Comparison of ENCODE assay signal across 8 cellular contexts in genomic region chr7:78019457-78020130, GRCh38.
DNase-seq lines count a peak whose midpoint lies in the region; ATAC-seq, FAIRE-seq and TF ChIP-seq lines count a peak whose summit lies in the region.

No MANE protein-coding gene starts in this region.

- FAIRE-seq in GM19239 (lab: Jason Lieb, UNC) (peak; percentile 76), HepG2 (lab: Jason Lieb, UNC) (peak; percentile 15)

- no peaks in the 10 kb centered on the region for H3K36me3 ChIP-seq in BJ (ENCODE audit: control insufficient read depth, insufficient read depth, low read length)
- no peaks in the 10 kb centered on the region for H3K36me3 ChIP-seq in HepG2 (replicated peaks in 1 of 2; ENCODE audit: control insufficient read depth in 1 of 2, insufficient read depth in 2 of 2, low read length in 2 of 2)

- ATAC-seq in HG03354 (IDR thresholded peaks at IDR 0.05; ENCODE audit: poor library complexity, severe bottlenecking, unreplicated experiment): peak; percentile 76
- ATAC-seq in HepG2: peak; percentile 97

- TF ChIP-seq POLR2A in HepG2 (IDR thresholded peaks at IDR 0.05; ENCODE audit: insufficient read depth in 1 of 2, low read depth in 2 of 2, low read length in 2 of 2): no peak

- H3K27me3 ChIP-seq in BJ (ENCODE audit: control insufficient read depth, insufficient read depth, low read length) (no peaks in the 10 kb centered on the region), HepG2 (ENCODE audit: control insufficient read depth in 1 of 2, insufficient read depth in 2 of 2, low read length in 2 of 2) (peaks cover 0 to 3% of the 10 kb centered on the region in 2 experiments; a peak in 2 of 5 replicates)

- no peak for TF ChIP-seq RAD21 in HepG2 (CRISPR knock-in tag; IDR thresholded peaks at IDR 0.05)

- H3K4me3 ChIP-seq in BJ (ENCODE audit: low read depth, low read length) (peak overlapping the region; percentile 54), HepG2 (replicated peaks in 1 of 3; ENCODE audit: insufficient read depth in 1 of 3, low read depth in 2 of 3, low read length in 3 of 3) (peak overlapping the region; percentile 58 to 73 (median 59); a peak in 5 of 6 replicates)

- H3K9ac ChIP-seq in HepG2 (ENCODE audit: insufficient read depth, low read depth, low read length): no peak overlapping the region

- CTCF ChIA-PET in BJ (lab: Yijun Ruan, JAX) (interaction anchor here (0.9 to 2.7 kb wide), 7 partner anchors 14 to 1157 kb away, joined by 3 to 20 read pairs (median 8); no protein-coding TSS in a partner anchor), HepG2 (lab: Yijun Ruan, JAX; ENCODE audit: low intra/inter-chr PET ratio, low total read pairs) (interaction anchor here (1.7 kb wide), 1 partner anchor 20 kb away, joined by 6 read pairs; no protein-coding TSS in a partner anchor)

- no CpG with 5 or more reads among the region's 86 CpGs for WGBS in HepG2 (ENCODE audit: low lambda C conversion rate)

- POLR2A ChIA-PET in BJ (lab: Charles Lee) (no interaction called here), HepG2 (lab: Yijun Ruan, JAX) (no interaction called here)

- no peaks in the 10 kb centered on the region for H3K79me2 ChIP-seq in HepG2 (ENCODE audit: insufficient read depth, low read length)

- no peaks in the 10 kb centered on the region for H4K20me1 ChIP-seq in HepG2 (ENCODE audit: insufficient read depth, low read length)

- H3K9me3 ChIP-seq in HepG2 (ENCODE audit: low read length): no peaks in the 10 kb centered on the region

- peaks cover 13% of the 10 kb centered on the region for H3K4me1 Mint-ChIP-seq in activated CD4-positive, alpha-beta T cell treated with anti-CD3 and anti-CD28 coated beads, Interleukin-2, amount 10 ng/mL, durations not matched to agents 24 days and 14 days

- H3K9me3 Mint-ChIP-seq in activated CD4-positive, alpha-beta T cell treated with anti-CD3 and anti-CD28 coated beads, Interleukin-2, amount 10 ng/mL, durations not matched to agents 24 days and 14 days: no peaks in the 10 kb centered on the region

- peak overlapping the region; percentile 92 for H3K4me3 Mint-ChIP-seq in activated CD4-positive, alpha-beta T cell treated with anti-CD3 and anti-CD28 coated beads, Interleukin-2, amount 10 ng/mL, durations not matched to agents 24 days and 14 days

- no peak for TF ChIP-seq EP300 in HepG2 (IDR thresholded peaks at IDR 0.05; ENCODE audit: low read depth in 2 of 2, low read length in 2 of 2)
- TF ChIP-seq EP300 in HepG2 (CRISPR knock-in tag; IDR thresholded peaks at IDR 0.05; ENCODE audit: borderline replicate concordance): no peak

- peaks cover 5% of the 10 kb centered on the region; the same call in 1 of the 2 replicates for H3K4me1 ChIP-seq in HepG2 (ENCODE audit: insufficient read depth, low read length)

- no peak overlapping the region for H3K27ac ChIP-seq in HepG2 (ENCODE audit: extremely low read length, insufficient read depth, low read length)

- H3K4me2 ChIP-seq in HepG2 (ENCODE audit: low read depth, low read length): peak overlapping the region; percentile 78

- H2AFZ ChIP-seq in HepG2 (ENCODE audit: low read length): no peak overlapping the region

- intact Hi-C loops in activated CD4-positive, alpha-beta T cell treated with anti-CD3 and anti-CD28 coated beads, Interleukin-2, amount 10 ng/mL, durations not matched to agents 24 days and 14 days (cut with micrococcal nuclease): loop anchor here (2.0 to 5.0 kb wide), 2 partner anchors 21 to 222 kb away; partner anchors contain the start of genes PHTF2 and TMEM60
- intact Hi-C loops in HepG2 (cut with micrococcal nuclease; ENCODE audit: unreplicated experiment): loop anchor here (1.0 to 10.0 kb wide), 4 partner anchors 77 to 905 kb away; no protein-coding TSS in a partner anchor

- H3K36me3 Mint-ChIP-seq in activated CD4-positive, alpha-beta T cell treated with anti-CD3 and anti-CD28 coated beads, Interleukin-2, amount 10 ng/mL, durations not matched to agents 24 days and 14 days (ENCODE audit: low read depth): no peaks in the 10 kb centered on the region

- H3K27me3 Mint-ChIP-seq in activated CD4-positive, alpha-beta T cell treated with anti-CD3 and anti-CD28 coated beads, Interleukin-2, amount 10 ng/mL, durations not matched to agents 24 days and 14 days: peaks cover 57% of the 10 kb centered on the region

- DNase-seq in BJ (ENCODE audit: low read depth): no peak
- DNase-seq in GM19239 (ENCODE audit: insufficient read length, low spot score): peak; percentile 84
- peak; percentile 25 to 64 for DNase-seq in NCI-H446 (lab: John Stamatoyannopoulos, UW)
- DNase-seq in activated CD4-positive, alpha-beta T cell treated with anti-CD3 and anti-CD28 coated beads, Interleukin-2, amount 10 ng/mL, durations not matched to agents 24 days and 14 days: peak; percentile 87
- peak; percentile 64 for DNase-seq in dedifferentiated amniotic fluid mesenchymal stem cell (ENCODE audit: extremely low spot score)
- DNase-seq in HepG2 (ENCODE audit: low spot score): peak; percentile 45
- peak; percentile 57 for DNase-seq in stimulated activated CD4-positive, alpha-beta T cell treated with anti-CD3 and anti-CD28 coated beads, Interleukin-4, amount 100 ng/mL, for 1 hour

- peak overlapping the region; percentile 81 for H3K27ac Mint-ChIP-seq in activated CD4-positive, alpha-beta T cell treated with anti-CD3 and anti-CD28 coated beads, Interleukin-2, amount 10 ng/mL, durations not matched to agents 24 days and 14 days

- TF ChIP-seq CTCF in BJ (IDR thresholded peaks at IDR 0.05; ENCODE audit: insufficient read depth, low read depth, low read length): 0 out of 2 replicates have a peak, but pooled peaks have one; percentile 29
- peak; percentile 42 for TF ChIP-seq CTCF in HepG2 (CRISPR knock-in tag; IDR thresholded peaks at IDR 0.05)

- BruUV-seq in HepG2 (replicated peaks; lab: Mats Ljungman, UMichigan): no TSS peak

- in situ Hi-C loops in HepG2 (cut with HindIII; ENCODE audit: extremely low pct_ligation_motif_present, low pct_unique_long_range_greater_than_20kb): no loop called here

TF ChIP-seq in HepG2, 621 proteins besides CTCF, POLR2A, EP300 and RAD21 (continues in another document):
- no peak for TF ChIP-seq YY1 (IDR thresholded peaks at IDR 0.05; ENCODE audit: insufficient read depth, insufficient replicate concordance, low read depth, low read length)
- no peak for TF ChIP-seq SP1 (IDR thresholded peaks at IDR 0.05)
- TF ChIP-seq SP1 (CRISPR knock-in tag; IDR thresholded peaks at IDR 0.05): 0 out of 2 replicates have a peak, but pooled peaks have one; percentile 22
- TF ChIP-seq PCBP1 (IDR thresholded peaks at IDR 0.05; ENCODE audit: borderline replicate concordance, low read depth, low read length): 0 out of 2 replicates have a peak, but pooled peaks have one; percentile 52
- TF ChIP-seq RNF2 (conservative IDR thresholded peaks at IDR 0.05; ENCODE audit: low read depth): peak; percentile 64; the same call in 1 of the 2 replicates
- TF ChIP-seq ZEB1 (IDR thresholded peaks at IDR 0.05; ENCODE audit: insufficient replicate concordance, low read depth): no peak
- peak; percentile 87 for TF ChIP-seq GABPB1 (CRISPR knock-in tag; IDR thresholded peaks at IDR 0.05)
- TF ChIP-seq ZNF567 (CRISPR knock-in tag; IDR thresholded peaks at IDR 0.05; ENCODE audit: borderline replicate concordance): no peak
- TF ChIP-seq ZNF790 (CRISPR knock-in tag; IDR thresholded peaks at IDR 0.05; ENCODE audit: borderline replicate concordance): no peak
- TF ChIP-seq HOXA3 (CRISPR knock-in tag; IDR thresholded peaks at IDR 0.05): peak; percentile 64
- TF ChIP-seq ZNF777 (CRISPR knock-in tag; IDR thresholded peaks at IDR 0.05): peak; percentile 95
- TF ChIP-seq ETV5 (CRISPR knock-in tag; IDR thresholded peaks at IDR 0.05; ENCODE audit: borderline replicate concordance): peak; percentile 61; the same call in 1 of the 2 replicates
- peak; percentile 78; the same call in 1 of the 2 replicates for TF ChIP-seq NFKB2 (CRISPR knock-in tag; IDR thresholded peaks at IDR 0.05; ENCODE audit: borderline replicate concordance)
- TF ChIP-seq ZFY (CRISPR knock-in tag; IDR thresholded peaks at IDR 0.05): peak; percentile 82
- TF ChIP-seq, protein P1, sequence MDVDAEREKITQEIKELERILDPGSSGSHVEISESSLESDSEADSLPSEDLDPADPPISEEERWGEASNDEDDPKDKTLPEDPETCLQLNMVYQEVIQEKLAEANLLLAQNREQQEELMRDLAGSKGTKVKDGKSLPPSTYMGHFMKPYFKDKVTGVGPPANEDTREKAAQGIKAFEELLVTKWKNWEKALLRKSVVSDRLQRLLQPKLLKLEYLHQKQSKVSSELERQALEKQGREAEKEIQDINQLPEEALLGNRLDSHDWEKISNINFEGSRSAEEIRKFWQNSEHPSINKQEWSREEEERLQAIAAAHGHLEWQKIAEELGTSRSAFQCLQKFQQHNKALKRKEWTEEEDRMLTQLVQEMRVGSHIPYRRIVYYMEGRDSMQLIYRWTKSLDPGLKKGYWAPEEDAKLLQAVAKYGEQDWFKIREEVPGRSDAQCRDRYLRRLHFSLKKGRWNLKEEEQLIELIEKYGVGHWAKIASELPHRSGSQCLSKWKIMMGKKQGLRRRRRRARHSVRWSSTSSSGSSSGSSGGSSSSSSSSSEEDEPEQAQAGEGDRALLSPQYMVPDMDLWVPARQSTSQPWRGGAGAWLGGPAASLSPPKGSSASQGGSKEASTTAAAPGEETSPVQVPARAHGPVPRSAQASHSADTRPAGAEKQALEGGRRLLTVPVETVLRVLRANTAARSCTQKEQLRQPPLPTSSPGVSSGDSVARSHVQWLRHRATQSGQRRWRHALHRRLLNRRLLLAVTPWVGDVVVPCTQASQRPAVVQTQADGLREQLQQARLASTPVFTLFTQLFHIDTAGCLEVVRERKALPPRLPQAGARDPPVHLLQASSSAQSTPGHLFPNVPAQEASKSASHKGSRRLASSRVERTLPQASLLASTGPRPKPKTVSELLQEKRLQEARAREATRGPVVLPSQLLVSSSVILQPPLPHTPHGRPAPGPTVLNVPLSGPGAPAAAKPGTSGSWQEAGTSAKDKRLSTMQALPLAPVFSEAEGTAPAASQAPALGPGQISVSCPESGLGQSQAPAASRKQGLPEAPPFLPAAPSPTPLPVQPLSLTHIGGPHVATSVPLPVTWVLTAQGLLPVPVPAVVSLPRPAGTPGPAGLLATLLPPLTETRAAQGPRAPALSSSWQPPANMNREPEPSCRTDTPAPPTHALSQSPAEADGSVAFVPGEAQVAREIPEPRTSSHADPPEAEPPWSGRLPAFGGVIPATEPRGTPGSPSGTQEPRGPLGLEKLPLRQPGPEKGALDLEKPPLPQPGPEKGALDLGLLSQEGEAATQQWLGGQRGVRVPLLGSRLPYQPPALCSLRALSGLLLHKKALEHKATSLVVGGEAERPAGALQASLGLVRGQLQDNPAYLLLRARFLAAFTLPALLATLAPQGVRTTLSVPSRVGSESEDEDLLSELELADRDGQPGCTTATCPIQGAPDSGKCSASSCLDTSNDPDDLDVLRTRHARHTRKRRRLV (CRISPR knock-in tag; IDR thresholded peaks at IDR 0.05): no peak
- TF ChIP-seq POLR2G (IDR thresholded peaks at IDR 0.05; ENCODE audit: low read depth, low read length): peak; percentile 53
- 0 out of 2 replicates have a peak, but pooled peaks have one; percentile 30 for TF ChIP-seq MYC (CRISPR knock-in tag; IDR thresholded peaks at IDR 0.05; ENCODE audit: borderline replicate concordance)
